In the genomic region with DNA sequence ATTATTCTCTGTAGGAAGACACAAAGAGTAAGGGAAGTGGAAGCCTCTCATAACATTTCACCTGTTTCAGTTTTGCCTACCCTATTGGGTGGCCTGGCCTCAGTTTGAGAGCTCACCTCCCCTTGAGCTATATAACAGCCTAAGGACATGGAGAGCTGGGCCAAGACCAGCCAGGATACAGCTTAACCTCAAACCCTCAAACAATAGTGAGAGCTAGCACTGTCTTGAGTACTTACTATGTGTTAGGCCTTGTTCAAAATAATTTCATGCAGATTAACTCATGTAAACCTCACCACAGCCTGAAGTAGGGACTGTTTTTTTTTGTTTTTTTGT, we compare ENCODE assay signal across 2 cellular contexts.
TF ChIP-seq lines count a peak whose summit lies in the region.

No MANE protein-coding gene starts in this region.

TF ChIP-seq in A549, 52 proteins besides CTCF, POLR2A, EP300 and RAD21:
- TF ChIP-seq EHMT2 (IDR thresholded peaks at IDR 0.05; ENCODE audit: low read depth): no peak
- TF ChIP-seq, protein P1, sequence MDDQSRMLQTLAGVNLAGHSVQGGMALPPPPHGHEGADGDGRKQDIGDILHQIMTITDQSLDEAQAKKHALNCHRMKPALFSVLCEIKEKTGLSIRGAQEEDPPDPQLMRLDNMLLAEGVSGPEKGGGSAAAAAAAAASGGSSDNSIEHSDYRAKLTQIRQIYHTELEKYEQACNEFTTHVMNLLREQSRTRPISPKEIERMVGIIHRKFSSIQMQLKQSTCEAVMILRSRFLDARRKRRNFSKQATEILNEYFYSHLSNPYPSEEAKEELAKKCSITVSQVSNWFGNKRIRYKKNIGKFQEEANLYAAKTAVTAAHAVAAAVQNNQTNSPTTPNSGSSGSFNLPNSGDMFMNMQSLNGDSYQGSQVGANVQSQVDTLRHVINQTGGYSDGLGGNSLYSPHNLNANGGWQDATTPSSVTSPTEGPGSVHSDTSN (IDR thresholded peaks at IDR 0.05): no peak
- TF ChIP-seq KDM5A (IDR thresholded peaks at IDR 0.05): no peak
- TF ChIP-seq ZC3H11A (IDR thresholded peaks at IDR 0.05): no peak
- no peak for TF ChIP-seq REST (IDR thresholded peaks at IDR 0.05)
- TF ChIP-seq FOXS1 (CRISPR knock-in tag; IDR thresholded peaks at IDR 0.05): no peak
- no peak for TF ChIP-seq KDM1A (IDR thresholded peaks at IDR 0.05; ENCODE audit: low read depth)
- TF ChIP-seq CBX2 (IDR thresholded peaks at IDR 0.05; ENCODE audit: borderline replicate concordance, low read depth): no peak
- no peak for TF ChIP-seq HES2 (IDR thresholded peaks at IDR 0.05)
- no peak for TF ChIP-seq NR3C1 (IDR thresholded peaks at IDR 0.05)
- TF ChIP-seq CHD4 (IDR thresholded peaks at IDR 0.05; ENCODE audit: borderline replicate concordance): no peak
- no peak for TF ChIP-seq ELK1 (IDR thresholded peaks at IDR 0.05; ENCODE audit: low read depth, low read length)
- TF ChIP-seq JUNB (IDR thresholded peaks at IDR 0.05): no peak
- TF ChIP-seq CHD2 (IDR thresholded peaks at IDR 0.05; ENCODE audit: low read length, partially characterized antibody): no peak
- TF ChIP-seq NPAS2 (CRISPR knock-in tag; IDR thresholded peaks at IDR 0.05; ENCODE audit: borderline replicate concordance): no peak

TF ChIP-seq in HepG2, 621 proteins besides CTCF, POLR2A, EP300 and RAD21:
- TF ChIP-seq AHDC1 (CRISPR knock-in tag; IDR thresholded peaks at IDR 0.05; ENCODE audit: borderline replicate concordance): no peak
- TF ChIP-seq, protein P2, sequence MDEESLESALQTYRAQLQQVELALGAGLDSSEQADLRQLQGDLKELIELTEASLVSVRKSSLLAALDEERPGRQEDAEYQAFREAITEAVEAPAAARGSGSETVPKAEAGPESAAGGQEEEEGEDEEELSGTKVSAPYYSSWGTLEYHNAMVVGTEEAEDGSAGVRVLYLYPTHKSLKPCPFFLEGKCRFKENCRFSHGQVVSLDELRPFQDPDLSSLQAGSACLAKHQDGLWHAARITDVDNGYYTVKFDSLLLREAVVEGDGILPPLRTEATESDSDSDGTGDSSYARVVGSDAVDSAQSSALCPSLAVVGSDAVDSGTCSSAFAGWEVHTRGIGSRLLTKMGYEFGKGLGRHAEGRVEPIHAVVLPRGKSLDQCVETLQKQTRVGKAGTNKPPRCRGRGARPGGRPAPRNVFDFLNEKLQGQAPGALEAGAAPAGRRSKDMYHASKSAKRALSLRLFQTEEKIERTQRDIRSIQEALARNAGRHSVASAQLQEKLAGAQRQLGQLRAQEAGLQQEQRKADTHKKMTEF (CRISPR knock-in tag; IDR thresholded peaks at IDR 0.05): peak; percentile 5; the same call in 1 of the 2 replicates
